ENCODE assay signal across 8 cellular contexts in the genomic region with DNA sequence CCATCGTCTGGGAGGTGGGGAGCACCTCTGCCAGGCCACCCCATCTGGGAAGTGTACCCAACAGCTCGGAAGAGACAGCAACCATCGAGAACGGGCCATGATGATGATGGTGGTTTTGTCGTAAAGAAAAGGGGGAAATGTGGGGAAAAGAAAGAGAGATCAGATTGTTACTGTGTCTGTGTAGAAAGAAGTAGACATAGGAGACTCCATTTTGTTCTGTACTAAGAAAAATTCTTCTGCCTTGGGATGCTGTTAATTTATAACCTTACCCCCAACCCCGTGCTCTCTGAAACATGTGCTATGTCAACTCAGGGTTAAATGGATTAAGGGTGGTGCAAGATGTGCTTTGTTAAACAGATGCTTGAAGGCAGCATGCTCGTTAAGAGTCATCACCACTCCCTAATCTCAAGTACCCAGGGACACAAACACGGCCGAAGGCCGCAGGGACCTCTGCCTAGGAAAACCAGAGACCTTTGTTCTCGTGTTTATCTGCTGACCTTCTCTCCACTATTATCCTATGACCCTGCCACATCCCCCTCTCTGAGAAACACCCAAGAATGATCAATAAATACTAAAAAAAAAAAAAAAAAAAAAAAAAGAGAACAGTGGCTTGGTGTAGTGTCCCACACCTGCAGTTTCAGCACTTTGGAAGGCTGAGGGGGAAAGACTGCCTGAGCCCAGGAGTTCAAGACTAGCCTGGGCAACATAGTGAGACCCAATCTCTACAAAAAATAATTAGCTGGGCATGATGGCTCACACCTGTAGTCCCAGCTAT. TPM values are rescaled to one million over a fixed set of nuclear protein-coding genes. Genes with fewer than 3 reads are reported as not detected.
"Had no signal": no experiment of that assay in that cellular context is flagged by ENCODE, and none has a peak within 500 bp of the region (broad histone marks: within the 10 kb centered on the region; RNA-seq: fewer than 3 reads in every experiment).

No MANE protein-coding gene starts in this region.

RNA-seq across cellular contexts. Expression of a gene that starts 41.2 kb away (rescaled TPM):
- total RNA-seq: LHCN-M2, MCF 10A, OCI-LY7, PC-9, Right ventricle myocardium inferior, RPMI7951, SJCRH30, SK-MEL-5 had no signal
